ENCODE assay signal across 8 cellular contexts in the genomic region with DNA sequence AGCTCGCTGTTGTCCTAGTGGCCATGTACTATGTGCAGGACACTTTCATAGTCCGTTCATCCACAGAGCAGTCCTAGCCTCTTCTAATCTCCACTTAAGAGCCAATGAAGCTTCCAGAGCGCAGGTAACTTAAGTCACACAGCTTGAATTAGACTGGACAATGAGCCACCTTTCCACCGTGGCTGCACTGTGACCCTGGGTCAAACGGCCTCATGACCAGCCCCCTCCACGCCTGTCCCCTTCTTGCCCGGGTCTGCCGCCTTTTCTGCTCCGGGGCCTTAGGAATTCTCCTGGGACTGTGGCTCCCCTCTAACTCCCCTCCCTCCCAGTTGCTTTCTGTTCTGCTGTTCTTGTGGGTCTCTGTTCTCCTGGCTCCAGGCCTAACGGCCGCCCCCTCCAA. TPM values are rescaled to one million over a fixed set of nuclear protein-coding genes. Genes with fewer than 3 reads are reported as not detected.
DNase-seq lines count a peak whose midpoint lies in the region; ATAC-seq and TF ChIP-seq lines count a peak whose summit lies in the region.

No MANE protein-coding gene starts in this region.

- TF ChIP-seq POLR2A in right lobe of liver (IDR thresholded peaks at IDR 0.05) = no peak
- TF ChIP-seq POLR2A in vagina (IDR thresholded peaks at IDR 0.05) = no peak

- H3K36me3 ChIP-seq in right lobe of liver (no peaks in the 10 kb centered on the region), vagina (no peaks in the 10 kb centered on the region)

- 22% methylated on average over 7 of the region's 11 CpGs for WGBS in right lobe of liver (ENCODE audit: insufficient coverage, low coverage, low lambda C conversion rate, missing lambda C conversion rate)

- H3K27ac ChIP-seq in right lobe of liver (peak overlapping the region in 1 of 3 donors; percentile 54), vagina (peak overlapping the region; percentile 55)

- H3K4me1 Mint-ChIP-seq in activated naive CD4-positive, alpha-beta T cell treated with anti-CD3 and anti-CD28 coated beads, Interleukin-2, amount 50 U/mL, for 24 hours = peaks cover 7% of the 10 kb centered on the region

- peak; percentile 39 to 55 (median 44) for ATAC-seq in right lobe of liver

- H3K36me3 Mint-ChIP-seq in activated naive CD4-positive, alpha-beta T cell treated with anti-CD3 and anti-CD28 coated beads, Interleukin-2, amount 50 U/mL, for 24 hours = no peaks in the 10 kb centered on the region

- H3K27me3 ChIP-seq in right lobe of liver (no peaks in the 10 kb centered on the region), vagina (no peaks in the 10 kb centered on the region)

- no peak overlapping the region for H3K27ac Mint-ChIP-seq in activated naive CD4-positive, alpha-beta T cell treated with anti-CD3 and anti-CD28 coated beads, Interleukin-2, amount 50 U/mL, for 24 hours

- H3K4me3 Mint-ChIP-seq in activated naive CD4-positive, alpha-beta T cell treated with anti-CD3 and anti-CD28 coated beads, Interleukin-2, amount 50 U/mL, for 24 hours = peak overlapping the region; percentile 73

- DNase-seq in activated naive CD4-positive, alpha-beta T cell treated with anti-CD3 and anti-CD28 coated beads, Interleukin-2, amount 50 U/mL, for 16 hours = no peak
- DNase-seq in astrocyte of the cerebellum (ENCODE audit: low read depth) (no peak), right lobe of liver (peak in 1 of 3 donors; percentile 47), vagina (ENCODE audit: extremely low spot score in 2 of 2) (no peak), DMS153 treated with DMSO at 0.1 percent for 48 hours (lab: John Stamatoyannopoulos, UW; ENCODE audit: unreplicated experiment) (no peak)
- no peak for DNase-seq in stimulated activated CD4-positive, alpha-beta T cell treated with anti-CD3 and anti-CD28 coated beads, Interleukin-2, amount 100 ng/mL, for 48 hours
- no peak for DNase-seq in activated CD4-positive, alpha-beta T cell treated with anti-CD3 and anti-CD28 coated beads for 48 hours

- H3K9me3 ChIP-seq in right lobe of liver = no peaks in the 10 kb centered on the region
- H3K9me3 ChIP-seq in vagina = no peaks in the 10 kb centered on the region

- intact Hi-C loops in right lobe of liver (cut with DNase I) (loop anchor here (5.0 to 10.0 kb wide), 3 partner anchors 132 to 294 kb away; no protein-coding TSS in a partner anchor), vagina (cut with DNase I) (loop anchor here (2.0 kb wide), 1 partner anchor 294 kb away; no protein-coding TSS in a partner anchor)

- peak overlapping the region; percentile 57 for H3K4me3 ChIP-seq in astrocyte of the cerebellum (ENCODE audit: low read depth, low read length)
- H3K4me3 ChIP-seq in right lobe of liver = peak overlapping the region; percentile 61 to 67 (median 62)
- H3K4me3 ChIP-seq in vagina = peak overlapping the region; percentile 43 to 62

- in situ Hi-C loops in astrocyte of the cerebellum (cut with HindIII; ENCODE audit: low sequenced_read_pairs) = loop anchor here (25.0 kb wide), 1 partner anchor 719 kb away; no protein-coding TSS in a partner anchor

- peaks cover 10% of the 10 kb centered on the region for H3K27me3 Mint-ChIP-seq in activated naive CD4-positive, alpha-beta T cell treated with anti-CD3 and anti-CD28 coated beads, Interleukin-2, amount 50 U/mL, for 24 hours

- TF ChIP-seq CTCF in astrocyte of the cerebellum (IDR thresholded peaks at IDR 0.05; ENCODE audit: low read depth, low read length, missing control alignments) = no peak
- no peak for TF ChIP-seq CTCF in right lobe of liver (IDR thresholded peaks at IDR 0.05)
- no peak for TF ChIP-seq CTCF in vagina (IDR thresholded peaks at IDR 0.05)

- H3K9me3 Mint-ChIP-seq in activated naive CD4-positive, alpha-beta T cell treated with anti-CD3 and anti-CD28 coated beads, Interleukin-2, amount 50 U/mL, for 24 hours = no peaks in the 10 kb centered on the region

- peaks cover 0 to 10% (median 5%) of the 10 kb centered on the region in 4 donors for H3K4me1 ChIP-seq in right lobe of liver
- no peaks in the 10 kb centered on the region for H3K4me1 ChIP-seq in vagina

RNA-seq across cellular contexts. Expression of a gene that starts 8.4 kb away (rescaled TPM):
- total RNA-seq in right lobe of liver = 10 to 100 TPM in 4 of 6 experiments, 1 to 10 TPM in 2; 5.2 to 18.8 (median 11.0) TPM
- 11.8 TPM for total RNA-seq in vagina

RNA-seq across cellular contexts. Expression of a gene that starts 32.0 kb away (rescaled TPM):
- total RNA-seq in right lobe of liver = 10 to 100 TPM in 2 of 6 experiments, 1 to 10 TPM in 4; 7.4 to 14.1 (median 9.4) TPM
- 9.1 TPM for total RNA-seq in vagina
